1 cellular context compared by ENCODE assay signal in genomic region chr20:46741924-46742692, GRCh38.
TF ChIP-seq lines count a peak whose summit lies in the region.

No MANE protein-coding gene starts in this region.

TF ChIP-seq in GM23338, 12 proteins besides CTCF, POLR2A, EP300 and RAD21 (continued from another document):
- TF ChIP-seq ZNF462 (CRISPR knock-in tag; IDR thresholded peaks at IDR 0.05) (no peak), ZNF114 (CRISPR knock-in tag; IDR thresholded peaks at IDR 0.05) (no peak), EZH2phosphoT487 (IDR thresholded peaks at IDR 0.05; ENCODE audit: unreplicated experiment) (no peak), NANOG (IDR thresholded peaks at IDR 0.05; ENCODE audit: borderline replicate concordance) (no peak), CREB1 (CRISPR knock-in tag; IDR thresholded peaks at IDR 0.05; ENCODE audit: low read depth) (no peak)
